ENCODE assay signal across 20 cellular contexts in genomic region chr12:4781212-4781611, GRCh38.
DNase-seq lines count a peak whose midpoint lies in the region; ATAC-seq and TF ChIP-seq lines count a peak whose summit lies in the region.
"Had no signal": no experiment of that assay in that cellular context is flagged by ENCODE, and none has a peak within 500 bp of the region (broad histone marks: within the 10 kb centered on the region; RNA-seq: fewer than 3 reads in every experiment).

No MANE protein-coding gene starts in this region.

- H3K9me3 ChIP-seq in RWPE2 (ENCODE audit: severe bottlenecking): no peaks in the 10 kb centered on the region

- no peak overlapping the region for H3K4me3 ChIP-seq in RWPE2 (ENCODE audit: severe bottlenecking)
- H3K4me3 ChIP-seq: GM23248 had no signal

- ATAC-seq in RWPE2 (ENCODE audit: low read depth) (peak; percentile 69), HG03025 (IDR thresholded peaks at IDR 0.05; ENCODE audit: low FRiP score, unreplicated experiment) (no peak)
- ATAC-seq: HCT116, HepG2 had no signal

- H3K27ac ChIP-seq in 22Rv1 (peak overlapping the region; percentile 24; the same call in 1 of the 2 replicates), RWPE2 (ENCODE audit: poor library complexity, severe bottlenecking) (no peak overlapping the region)
- H3K27ac ChIP-seq: GM23248 had no signal

- H3K4me1 ChIP-seq in RWPE2 (ENCODE audit: insufficient read depth, poor library complexity, severe bottlenecking): no peaks in the 10 kb centered on the region
- H3K4me1 ChIP-seq: BE2C had no signal

- TF ChIP-seq CTCF in 22Rv1 (IDR thresholded peaks at IDR 0.05) (no peak), RWPE2 (IDR thresholded peaks at IDR 0.05; ENCODE audit: poor library complexity, severe bottlenecking) (no peak)

- DNase-seq in DMS53 (lab: John Stamatoyannopoulos, UW) (peak; percentile 94), RWPE2 (ENCODE audit: low spot score) (no peak), islet precursor cell (peak; percentile 41), retina (no peak)
- no peak for DNase-seq in stimulated activated CD4-positive, alpha-beta T cell treated with anti-CD3 and anti-CD28 coated beads, Interleukin-4, amount 100 ng/mL, for 24 hours
- DNase-seq: BE2C; Calu3; CD4-positive, alpha-beta T cell; DND-41; GM23248; KG1; NCI-H1048; NCI-H187; NCI-H526 treated with DMSO at 0.1 percent for 48 hours; OCI-M1; RPMI8226 had no signal

- no peaks in the 10 kb centered on the region for H3K36me3 ChIP-seq in RWPE2 (ENCODE audit: low read depth)
- H3K36me3 ChIP-seq: BE2C had no signal

- peaks cover 22% of the 10 kb centered on the region for H3K27me3 ChIP-seq in RWPE2 (ENCODE audit: insufficient read depth, poor library complexity, severe bottlenecking)

Comparison
In these comparisons a context has a peak if more than half of its experiments do, and no peak if none do; other contexts are left out.
1. DNase-seq: peak in DMS53 (single experiment) and islet precursor cell (single experiment); none in RWPE2 (single experiment), stimulated activated CD4-positive, alpha-beta T cell treated with anti-CD3 and anti-CD28 coated beads, Interleukin-4, amount 100 ng/mL, for 24 hours (single experiment) and retina (single experiment).